ENCODE assay signal across 10 cellular contexts in the genomic region with DNA sequence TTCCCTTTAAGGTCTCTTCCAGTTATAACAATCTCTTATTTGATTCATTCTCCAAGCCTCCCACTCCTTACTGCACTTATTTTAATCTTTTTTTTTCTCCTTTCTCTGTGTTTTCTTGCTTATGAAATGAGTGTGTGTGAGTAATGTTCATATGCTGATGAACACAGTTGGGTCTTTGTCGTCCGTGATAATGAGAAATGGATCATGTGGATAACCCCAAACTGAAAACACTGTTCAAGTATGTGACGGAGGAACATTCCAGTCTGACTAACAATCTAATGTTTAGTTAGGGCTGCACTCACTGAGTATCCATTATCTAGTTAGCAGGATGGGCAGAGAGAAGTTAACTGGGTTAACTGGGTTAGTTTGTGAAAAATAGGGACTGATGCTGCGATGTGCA.
A peak's percentile ranks its signal among the peaks of the same experiment; 100 is the strongest.
DNase-seq lines count a peak whose midpoint lies in the region; ATAC-seq and TF ChIP-seq lines count a peak whose summit lies in the region.
"Had no signal": no experiment of that assay in that cellular context is flagged by ENCODE, and none has a peak within 500 bp of the region (broad histone marks: within the 10 kb centered on the region; RNA-seq: fewer than 3 reads in every experiment).

No MANE protein-coding gene starts in this region.

- H3K36me3 ChIP-seq in mammary epithelial cell (ENCODE audit: insufficient read depth, low read length): no peaks in the 10 kb centered on the region
- no peaks in the 10 kb centered on the region for H3K36me3 ChIP-seq in adrenal gland (replicated peaks in 1 of 2)

- CTCF ChIA-PET in mammary epithelial cell (lab: Charles Lee; ENCODE audit: low non-redundant PET): no interaction called here

- H3K27ac ChIP-seq in mammary epithelial cell (ENCODE audit: insufficient read depth, low read depth, low read length): peak overlapping the region; percentile 96
- no peak overlapping the region for H3K27ac ChIP-seq in adrenal gland

- 25% methylated on average over 4 of the region's 4 CpGs for WGBS in mammary epithelial cell (ENCODE audit: low coverage, missing lambda C conversion rate)
- WGBS in adrenal gland, 4 donors: 47 to 76% (median 63%) methylated on average over 4 of the region's 4 CpGs

- no peak overlapping the region for H2AFZ ChIP-seq in mammary epithelial cell (ENCODE audit: low read depth, low read length)

- H3K27me3 Mint-ChIP-seq in memory B cell: no peaks in the 10 kb centered on the region

- no peak overlapping the region for H3K4me2 ChIP-seq in mammary epithelial cell (ENCODE audit: insufficient read depth, low read depth, low read length)

- peak overlapping the region; percentile 78 for H3K9ac ChIP-seq in mammary epithelial cell (ENCODE audit: insufficient read depth, low read length)

- no peaks in the 10 kb centered on the region for H3K36me3 Mint-ChIP-seq in memory B cell

- dilution Hi-C loops in mammary epithelial cell (cut with HindIII; ENCODE audit: low sequenced_read_pairs): loop anchor here (5.0 to 10.0 kb wide), 3 partner anchors 43 to 170 kb away; no protein-coding TSS in a partner anchor

- H3K27ac Mint-ChIP-seq in memory B cell: peak overlapping the region; percentile 8
- H3K27ac Mint-ChIP-seq: endodermal cell had no signal

- no peak for TF ChIP-seq POLR2A in adrenal gland (IDR thresholded peaks at IDR 0.05)

- no peak for TF ChIP-seq CTCF in AG09309 (IDR thresholded peaks at IDR 0.05; ENCODE audit: control insufficient read depth, insufficient read depth, low read depth, low read length, missing control alignments)
- no peak for TF ChIP-seq CTCF in mammary epithelial cell (conservative IDR thresholded peaks at IDR 0.05 in 1 of 2, IDR thresholded peaks at IDR 0.05 in 1 of 2; ENCODE audit: extremely low read depth in 1 of 2, insufficient read depth in 1 of 2, low read depth in 1 of 2, low read length in 2 of 2)
- TF ChIP-seq CTCF in adrenal gland (IDR thresholded peaks at IDR 0.05): no peak

- peaks cover 3% of the 10 kb centered on the region for H3K4me1 Mint-ChIP-seq in memory B cell

- BruUV-seq in mammary epithelial cell (replicated peaks; lab: Mats Ljungman, UMichigan): no TSS peak

- no peaks in the 10 kb centered on the region for H4K20me1 ChIP-seq in mammary epithelial cell (ENCODE audit: insufficient read depth, low read length)

- H3K4me1 ChIP-seq in mammary epithelial cell (ENCODE audit: insufficient read depth, low read length) (peaks cover 63% of the 10 kb centered on the region), adrenal gland (replicated peaks in 1 of 2) (no peaks in the 10 kb centered on the region)

- in situ Hi-C loops in mammary epithelial cell (cut with MboI; ENCODE audit: low sequenced_read_pairs in 2 of 2): loop anchor here in 1 of 2 donors (5.0 to 10.0 kb wide), 3 partner anchors 153 to 460 kb away; a partner anchor contains a TSS

- ATAC-seq in memory B cell (ENCODE audit: low read depth) (no peak), GM21723 (IDR thresholded peaks at IDR 0.05; ENCODE audit: unreplicated experiment) (no peak), GM21737 (IDR thresholded peaks at IDR 0.05; ENCODE audit: unreplicated experiment) (no peak)

- intact Hi-C loops in mammary epithelial cell (cut with micrococcal nuclease): no loop called here
- intact Hi-C loops in adrenal gland (cut with DNase I): no loop called here

- no peaks in the 10 kb centered on the region for H3K27me3 ChIP-seq in mammary epithelial cell (ENCODE audit: insufficient read depth, low read length)
- no peaks in the 10 kb centered on the region for H3K27me3 ChIP-seq in adrenal gland

- DNase-seq in AG09309 (ENCODE audit: low read depth): peak; percentile 62
- peak; percentile 92 for DNase-seq in HCEC 1CT
- DNase-seq in mammary epithelial cell: peak; percentile 96
- no peak for DNase-seq in memory B cell (ENCODE audit: low spot score in 2 of 2)
- DNase-seq in HuH-7.5 (ENCODE audit: low spot score): no peak
- DNase-seq in adrenal gland: no peak
- DNase-seq: endodermal cell, NCI-H774 had no signal

- H3K79me2 ChIP-seq in mammary epithelial cell (ENCODE audit: insufficient read depth, low read length): no peaks in the 10 kb centered on the region

- no peak overlapping the region for H3K4me3 Mint-ChIP-seq in memory B cell
- H3K4me3 Mint-ChIP-seq: endodermal cell had no signal

- no peak overlapping the region for H3K4me3 ChIP-seq in AG09309 (ENCODE audit: control insufficient read depth, low read depth, low read length)
- no peak overlapping the region for H3K4me3 ChIP-seq in mammary epithelial cell (replicated peaks in 1 of 3; ENCODE audit: insufficient read depth in 1 of 3, low read depth in 2 of 3, low read length in 3 of 3)
- H3K4me3 ChIP-seq in adrenal gland: no peak overlapping the region

- H3K9me3 ChIP-seq in mammary epithelial cell (replicated peaks; ENCODE audit: insufficient read depth, low read length) (no peaks in the 10 kb centered on the region), adrenal gland (replicated peaks in 1 of 3) (no peaks in the 10 kb centered on the region)

- no peaks in the 10 kb centered on the region for H3K9me3 Mint-ChIP-seq in memory B cell

Comparison
In these comparisons a context has a peak if more than half of its experiments do, and no peak if none do; other contexts are left out.
1. DNase-seq: peak in AG09309 (single experiment), HCEC 1CT (single experiment) and mammary epithelial cell (single experiment); none in memory B cell (0 of 2), HuH-7.5 (single experiment) and adrenal gland (0 of 7).